In the genomic region with DNA sequence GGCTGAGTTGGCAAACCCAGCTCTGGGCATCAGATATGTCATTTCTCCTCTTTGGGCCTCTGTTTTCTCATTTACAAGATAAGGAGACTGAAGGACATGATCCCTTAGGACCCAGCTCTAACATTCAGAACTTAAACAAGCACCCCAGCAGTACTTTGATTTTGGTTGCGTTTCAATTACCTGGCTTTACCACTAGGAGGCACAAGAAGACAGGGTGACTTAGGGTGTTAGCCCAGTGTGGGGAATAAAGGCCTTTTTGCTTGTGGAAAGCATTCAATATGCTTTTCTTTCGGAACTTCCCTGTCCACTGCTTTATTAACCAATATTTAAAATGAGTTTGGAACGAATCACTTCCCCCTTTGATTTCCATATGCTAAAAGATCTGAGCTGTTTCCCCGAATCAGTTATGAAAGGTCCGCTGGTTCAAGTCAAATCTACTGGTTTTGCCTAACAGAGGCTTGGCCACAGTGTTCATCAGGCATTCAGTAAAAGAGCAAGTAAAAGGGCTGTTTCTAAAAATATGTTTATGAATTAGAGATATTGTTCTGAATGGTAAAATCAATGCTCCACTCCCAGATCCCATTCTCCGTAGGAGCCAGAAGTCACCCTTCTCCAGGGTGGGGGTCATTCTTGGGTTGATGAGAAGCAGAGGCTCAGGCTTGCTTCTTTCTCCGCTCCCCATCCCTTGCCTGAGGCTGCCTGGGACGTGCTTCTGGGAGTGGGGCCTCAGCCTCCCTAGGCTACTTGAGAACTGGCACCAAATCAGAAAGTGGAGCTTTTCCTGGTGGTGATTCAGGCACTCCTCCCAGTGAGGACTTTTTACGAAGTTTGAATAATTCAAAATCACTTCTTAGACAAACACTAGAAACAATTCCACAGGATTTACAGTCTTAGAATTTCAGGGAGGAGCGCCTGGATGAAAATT, we compare ENCODE assay signal across 8 cellular contexts.
DNase-seq lines count a peak whose midpoint lies in the region; ATAC-seq, FAIRE-seq and TF ChIP-seq lines count a peak whose summit lies in the region.

No MANE protein-coding gene starts in this region.

- peak overlapping the region; percentile 6 for H3K27ac Mint-ChIP-seq in activated CD4-positive, alpha-beta T cell treated with anti-CD3 and anti-CD28 coated beads, Interleukin-2, amount 10 ng/mL, durations not matched to agents 7 days and 5 days

- H3K27ac ChIP-seq in mucosa of rectum (ENCODE audit: low read depth in 2 of 2, low read length in 2 of 2) (peak overlapping the region; percentile 46 to 69), tibial nerve (peak overlapping the region; percentile 73 to 89 (median 82))

- H3K9me3 ChIP-seq in mucosa of rectum (ENCODE audit: control insufficient read depth in 2 of 2, low read length in 2 of 2): no peaks in the 10 kb centered on the region
- no peaks in the 10 kb centered on the region for H3K9me3 ChIP-seq in tibial nerve

- H3K27me3 Mint-ChIP-seq in activated CD4-positive, alpha-beta T cell treated with anti-CD3 and anti-CD28 coated beads, Interleukin-2, amount 10 ng/mL, durations not matched to agents 7 days and 5 days: no peaks in the 10 kb centered on the region

- H3K4me3 Mint-ChIP-seq in activated CD4-positive, alpha-beta T cell treated with anti-CD3 and anti-CD28 coated beads, Interleukin-2, amount 10 ng/mL, durations not matched to agents 7 days and 5 days: no peak overlapping the region

- H3K9me3 Mint-ChIP-seq in activated CD4-positive, alpha-beta T cell treated with anti-CD3 and anti-CD28 coated beads, Interleukin-2, amount 10 ng/mL, durations not matched to agents 7 days and 5 days: no peaks in the 10 kb centered on the region

- peak; percentile 29 to 67 for DNase-seq in NCI-H446 (lab: John Stamatoyannopoulos, UW)
- peak; percentile 67 for DNase-seq in activated CD4-positive, alpha-beta T cell treated with anti-CD3 and anti-CD28 coated beads, Interleukin-2, amount 10 ng/mL, durations not matched to agents 7 days and 5 days
- DNase-seq in tibial nerve (ENCODE audit: low spot score in 2 of 2): peak in 1 of 2 donors; percentile 85

- ATAC-seq in HG02759 (IDR thresholded peaks at IDR 0.05; ENCODE audit: unreplicated experiment) (peak; percentile 73), esophagus mucosa (peak; percentile 92), HG03520 (IDR thresholded peaks at IDR 0.05; ENCODE audit: unreplicated experiment) (no peak)

- H3K4me1 Mint-ChIP-seq in activated CD4-positive, alpha-beta T cell treated with anti-CD3 and anti-CD28 coated beads, Interleukin-2, amount 10 ng/mL, durations not matched to agents 7 days and 5 days: peaks cover 27% of the 10 kb centered on the region

- TF ChIP-seq POLR2A in tibial nerve (IDR thresholded peaks at IDR 0.05): no peak

- WGBS in tibial nerve, 2 donors: 14 to 17% methylated on average over 10 of the region's 10 CpGs

- H3K4me3 ChIP-seq in mucosa of rectum (ENCODE audit: low read length in 2 of 2) (peak overlapping the region in 1 of 2 donors; percentile 14), tibial nerve (peak overlapping the region in 1 of 4 donors; percentile 4)

- POLR2A ChIA-PET in activated CD4-positive, alpha-beta T cell treated with anti-CD3 and anti-CD28 coated beads, Interleukin-2, amount 10 ng/mL, durations not matched to agents 7 days and 5 days (lab: Charles Lee): no interaction called here

- peaks cover 3% of the 10 kb centered on the region for H3K36me3 Mint-ChIP-seq in activated CD4-positive, alpha-beta T cell treated with anti-CD3 and anti-CD28 coated beads, Interleukin-2, amount 10 ng/mL, durations not matched to agents 7 days and 5 days (ENCODE audit: low read depth)

- peak in 1 of 2 donors; percentile 81 for TF ChIP-seq EP300 in tibial nerve (IDR thresholded peaks at IDR 0.05)

- CTCF ChIA-PET in activated CD4-positive, alpha-beta T cell treated with anti-CD3 and anti-CD28 coated beads, Interleukin-2, amount 10 ng/mL, durations not matched to agents 7 days and 5 days (lab: Charles Lee): interaction anchor here (0.7 to 6.1 kb wide), 25 partner anchors 9 to 260 kb away, joined by 3 to 109 read pairs (median 7); a partner anchor contains a TSS

- peak overlapping the region in 1 of 2 donors; percentile 35 for H3K9ac ChIP-seq in mucosa of rectum (ENCODE audit: low read depth in 1 of 2, low read length in 2 of 2)

- H3K36me3 ChIP-seq in mucosa of rectum (ENCODE audit: control insufficient read depth in 2 of 2, insufficient read depth in 2 of 2, low read length in 2 of 2) (peaks cover 32 to 54% of the 10 kb centered on the region in 2 donors), tibial nerve (peaks cover 0 to 47% (median 0%) of the 10 kb centered on the region in 3 donors)

- H3K4me1 ChIP-seq in mucosa of rectum (ENCODE audit: control insufficient read depth in 2 of 2, insufficient read depth in 2 of 2, low read length in 2 of 2) (peaks cover 8 to 10% of the 10 kb centered on the region in 2 donors), tibial nerve (peaks cover 0 to 20% (median 6%) of the 10 kb centered on the region in 4 donors)

- H3K27me3 ChIP-seq in mucosa of rectum (ENCODE audit: control insufficient read depth in 2 of 2, insufficient read depth in 2 of 2, low read length in 2 of 2) (no peaks in the 10 kb centered on the region), tibial nerve (no peaks in the 10 kb centered on the region)

- peak; percentile 85 for FAIRE-seq in G401.6 (lab: Jason Lieb, UNC)

- TF ChIP-seq CTCF in tibial nerve (IDR thresholded peaks at IDR 0.05): peak; percentile 89 to 96 (median 92)
